22 cellular contexts compared by ENCODE assay signal in the genomic region with DNA sequence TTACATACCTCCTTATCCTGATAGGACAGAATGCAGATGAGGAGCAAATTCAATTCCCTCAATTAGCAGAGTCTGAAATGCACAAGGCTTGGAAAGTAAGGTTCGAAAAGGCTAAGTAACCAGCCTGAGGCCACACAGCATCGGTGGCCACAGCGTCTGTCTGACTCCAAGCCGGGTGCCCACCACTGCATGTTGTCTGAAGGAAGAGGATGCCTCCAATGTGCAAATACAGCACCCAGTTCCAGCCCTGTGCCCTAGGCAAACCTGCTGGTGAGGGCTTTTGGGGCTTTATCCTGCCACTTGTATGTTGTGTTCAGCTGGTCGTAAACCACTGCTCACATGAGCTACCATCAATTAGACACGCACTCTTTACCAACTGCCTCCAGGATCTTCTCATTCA. TPM values are rescaled to one million over a fixed set of nuclear protein-coding genes. Genes with fewer than 3 reads are reported as not detected.
"Had no signal": no experiment of that assay in that cellular context is flagged by ENCODE, and none has a peak within 500 bp of the region (broad histone marks: within the 10 kb centered on the region; RNA-seq: fewer than 3 reads in every experiment).

No MANE protein-coding gene starts in this region.

- H3K27ac ChIP-seq: heart right ventricle, hepatocyte, left ventricle myocardium inferior, neutrophil, ovary, prostate gland, spleen, suprapubic skin, thoracic aorta, tibial artery, upper lobe of right lung had no signal

- H2AFZ ChIP-seq: hepatocyte had no signal

- DNase-seq: heart right ventricle; islet precursor cell; left ventricle myocardium inferior; naive thymus-derived CD8-positive, alpha-beta T cell; ovary; retina; right cardiac atrium; small intestine; spleen; stimulated activated CD4-positive, alpha-beta T cell treated with anti-CD3 and anti-CD28 coated beads, Interleukin-4, amount 100 ng/mL, for 24 hours; stimulated activated naive CD4-positive, alpha-beta T cell; tibial artery; trophoblast cell; upper lobe of right lung had no signal

- H3K4me3 ChIP-seq: heart right ventricle, hepatocyte, left ventricle myocardium inferior, lung, ovary, prostate gland, spleen, suprapubic skin, thoracic aorta, tibial artery, upper lobe of right lung had no signal

- H3K36me3 ChIP-seq: heart right ventricle, left ventricle myocardium inferior, neutrophil, ovary, prostate gland, spleen, suprapubic skin, thoracic aorta, tibial artery, upper lobe of right lung had no signal

- H3K9me3 ChIP-seq: neutrophil, ovary, prostate gland, suprapubic skin, thoracic aorta, tibial artery, upper lobe of right lung had no signal

- H3K27me3 ChIP-seq: hepatocyte, ovary had no signal

- H3K4me1 ChIP-seq: prostate gland, spleen, suprapubic skin, upper lobe of right lung had no signal

- H3K4me2 ChIP-seq: hepatocyte had no signal

- ATAC-seq: naive thymus-derived CD8-positive, alpha-beta T cell; right cardiac atrium; sciatic nerve; upper lobe of right lung had no signal

RNA-seq across cellular contexts. Expression of gene PPP2R2C, which starts 48.6 kb away (rescaled TPM):
- total RNA-seq: kidney epithelial cell; naive thymus-derived CD8-positive, alpha-beta T cell had no signal
- polyA plus RNA-seq: naive thymus-derived CD8-positive, alpha-beta T cell had no signal
